Comparison of ENCODE assay signal across 8 cellular contexts in genomic region chr4:168076989-168077725, GRCh38. TPM values are rescaled to one million over a fixed set of nuclear protein-coding genes. Genes with fewer than 3 reads are reported as not detected.
DNase-seq lines count a peak whose midpoint lies in the region; ATAC-seq and TF ChIP-seq lines count a peak whose summit lies in the region.

No MANE protein-coding gene starts in this region.

- H3K27me3 Mint-ChIP-seq in Caco-2 (ENCODE audit: insufficient read depth, unreplicated experiment) (no peaks in the 10 kb centered on the region), osteocyte (ENCODE audit: unreplicated experiment) (peaks cover 61% of the 10 kb centered on the region)
- H3K27me3 Mint-ChIP-seq in activated CD8-positive, alpha-beta T cell treated with anti-CD3 and anti-CD28 coated beads, Interleukin-2, amount 10 ng/mL, durations not matched to agents 7 days and 5 days (ENCODE audit: low read depth): no peaks in the 10 kb centered on the region

- POLR2A ChIA-PET in Caco-2 (lab: Charles Lee): interaction anchor here (0.7 kb wide), 1 partner anchor 183 kb away, joined by 3 read pairs; no protein-coding TSS in a partner anchor
- POLR2A ChIA-PET in activated CD8-positive, alpha-beta T cell treated with anti-CD3 and anti-CD28 coated beads, Interleukin-2, amount 10 ng/mL, durations not matched to agents 7 days and 5 days (lab: Charles Lee): no interaction called here

- DNase-seq in Caco-2 (peak; percentile 49 to 68), NCI-H345 (lab: John Stamatoyannopoulos, UW) (peak; percentile 37), fibroblast of villous mesenchyme (ENCODE audit: low read depth) (peak; percentile 72), osteocyte (ENCODE audit: extremely low spot score, unreplicated experiment) (no peak), DMS79 treated with DMSO at 0.1 percent for 48 hours (lab: John Stamatoyannopoulos, UW) (no peak)
- DNase-seq in activated CD8-positive, alpha-beta T cell treated with anti-CD3 and anti-CD28 coated beads, Interleukin-2, amount 10 ng/mL, durations not matched to agents 7 days and 5 days: peak; percentile 56

- ATAC-seq in GM19043 (IDR thresholded peaks at IDR 0.05; ENCODE audit: low read depth, unreplicated experiment) (peak; percentile 92), HG03103 (IDR thresholded peaks at IDR 0.05; ENCODE audit: low read depth, unreplicated experiment) (peak; percentile 98)
- no peak for ATAC-seq in activated CD8-positive, alpha-beta T cell treated with anti-CD3 and anti-CD28 coated beads, Interleukin-2, amount 10 ng/mL, durations not matched to agents 7 days and 5 days

- intact Hi-C loops in Caco-2 (cut with micrococcal nuclease; ENCODE audit: unreplicated experiment): loop anchor here (1.0 to 5.0 kb wide), 6 partner anchors 49 to 1910 kb away; no protein-coding TSS in a partner anchor

- H3K9me3 Mint-ChIP-seq in Caco-2 (ENCODE audit: unreplicated experiment) (no peaks in the 10 kb centered on the region), osteocyte (ENCODE audit: unreplicated experiment) (no peaks in the 10 kb centered on the region)
- no peaks in the 10 kb centered on the region for H3K9me3 Mint-ChIP-seq in activated CD8-positive, alpha-beta T cell treated with anti-CD3 and anti-CD28 coated beads, Interleukin-2, amount 10 ng/mL, durations not matched to agents 7 days and 5 days (ENCODE audit: insufficient read depth)

- H3K4me3 ChIP-seq in Caco-2 (ENCODE audit: low read depth, low read length) (no peak overlapping the region), fibroblast of villous mesenchyme (ENCODE audit: low read depth, low read length) (no peak overlapping the region)

- H3K4me1 Mint-ChIP-seq in Caco-2 (ENCODE audit: low read depth, unreplicated experiment) (no peaks in the 10 kb centered on the region), osteocyte (ENCODE audit: unreplicated experiment) (no peaks in the 10 kb centered on the region)
- H3K4me1 Mint-ChIP-seq in activated CD8-positive, alpha-beta T cell treated with anti-CD3 and anti-CD28 coated beads, Interleukin-2, amount 10 ng/mL, durations not matched to agents 7 days and 5 days (ENCODE audit: low read depth): no peaks in the 10 kb centered on the region

- no TSS peak for BruUV-seq in Caco-2 (replicated peaks; lab: Mats Ljungman, UMichigan)

- no peak overlapping the region for H3K27ac Mint-ChIP-seq in Caco-2 (ENCODE audit: unreplicated experiment)
- no peak overlapping the region for H3K27ac Mint-ChIP-seq in activated CD8-positive, alpha-beta T cell treated with anti-CD3 and anti-CD28 coated beads, Interleukin-2, amount 10 ng/mL, durations not matched to agents 7 days and 5 days
- H3K27ac Mint-ChIP-seq in osteocyte (ENCODE audit: unreplicated experiment): no peak overlapping the region

- H3K36me3 Mint-ChIP-seq in Caco-2 (ENCODE audit: insufficient read depth, unreplicated experiment) (no peaks in the 10 kb centered on the region), osteocyte (ENCODE audit: unreplicated experiment) (no peaks in the 10 kb centered on the region)
- H3K36me3 Mint-ChIP-seq in activated CD8-positive, alpha-beta T cell treated with anti-CD3 and anti-CD28 coated beads, Interleukin-2, amount 10 ng/mL, durations not matched to agents 7 days and 5 days (ENCODE audit: low read depth): no peaks in the 10 kb centered on the region

- CTCF ChIA-PET in Caco-2 (lab: Charles Lee): no interaction called here
- CTCF ChIA-PET in activated CD8-positive, alpha-beta T cell treated with anti-CD3 and anti-CD28 coated beads, Interleukin-2, amount 10 ng/mL, durations not matched to agents 7 days and 5 days (lab: Charles Lee): no interaction called here

- H3K9me3 ChIP-seq in Caco-2: no peaks in the 10 kb centered on the region

- no peak overlapping the region for H3K4me3 Mint-ChIP-seq in Caco-2 (ENCODE audit: unreplicated experiment)
- H3K4me3 Mint-ChIP-seq in activated CD8-positive, alpha-beta T cell treated with anti-CD3 and anti-CD28 coated beads, Interleukin-2, amount 10 ng/mL, durations not matched to agents 7 days and 5 days: no peak overlapping the region
- H3K4me3 Mint-ChIP-seq in osteocyte (ENCODE audit: unreplicated experiment): no peak overlapping the region

- no peaks in the 10 kb centered on the region for H3K4me1 ChIP-seq in Caco-2

- H3K27me3 ChIP-seq in Caco-2 (replicated peaks; ENCODE audit: control insufficient read depth, insufficient read depth, low read length): no peaks in the 10 kb centered on the region

- H3K36me3 ChIP-seq in Caco-2 (ENCODE audit: control insufficient read depth, insufficient read depth, low read length): no peaks in the 10 kb centered on the region

- peak; percentile 79 to 81 for TF ChIP-seq CTCF in Caco-2 (IDR thresholded peaks at IDR 0.05; ENCODE audit: insufficient read depth in 1 of 2, low read depth in 1 of 2, low read length in 1 of 2, severe bottlenecking in 1 of 2, unreplicated experiment in 1 of 2)
- peak; percentile 99 for TF ChIP-seq CTCF in fibroblast of villous mesenchyme (IDR thresholded peaks at IDR 0.05; ENCODE audit: insufficient read depth, low read depth, low read length)
- TF ChIP-seq CTCF in osteocyte (IDR thresholded peaks at IDR 0.05): peak; percentile 93

RNA-seq across cellular contexts. Expression of gene ANXA10, which starts 15.2 kb away (rescaled TPM):
- total RNA-seq in Caco-2 (2022): not detected in 2 replicates
- not detected for total RNA-seq in activated CD8-positive, alpha-beta T cell treated with anti-CD3 and anti-CD28 coated beads, Interleukin-2, amount 10 ng/mL, durations not matched to agents 7 days and 5 days
- under 0.01 and 0.32 TPM in 2 replicates for total RNA-seq in fibroblast of villous mesenchyme
- not detected in 2 replicates for total RNA-seq in osteocyte

Comparison
In these comparisons a context has a peak if more than half of its experiments do, and no peak if none do; other contexts are left out.
1. DNase-seq: peak in Caco-2 (2 of 2), NCI-H345 (single experiment), activated CD8-positive, alpha-beta T cell treated with anti-CD3 and anti-CD28 coated beads, Interleukin-2, amount 10 ng/mL, durations not matched to agents 7 days and 5 days (single experiment) and fibroblast of villous mesenchyme (single experiment); none in osteocyte (single experiment) and DMS79 treated with DMSO at 0.1 percent for 48 hours (single experiment).
2. Peak in every context shown above with its lines, with median percentiles within 50 percentile points of each other: CTCF ChIP-seq.